ENCODE assay signal across 10 cellular contexts in genomic region chr11:72625746-72626636, GRCh38. TPM values are rescaled to one million over a fixed set of nuclear protein-coding genes. Genes with fewer than 3 reads are reported as not detected.
A peak's percentile ranks its signal among the peaks of the same experiment; 100 is the strongest.
DNase-seq lines count a peak whose midpoint lies in the region; ATAC-seq and TF ChIP-seq lines count a peak whose summit lies in the region.
"Had no signal": no experiment of that assay in that cellular context is flagged by ENCODE, and none has a peak within 500 bp of the region (broad histone marks: within the 10 kb centered on the region; RNA-seq: fewer than 3 reads in every experiment).

No MANE protein-coding gene starts in this region.

- peaks cover 41% of the 10 kb centered on the region for H3K27me3 Mint-ChIP-seq in nephron (ENCODE audit: low read depth)
- H3K27me3 Mint-ChIP-seq in mesothelial cell of epicardium (ENCODE audit: low read depth): peaks cover 36% of the 10 kb centered on the region

- H3K4me3 Mint-ChIP-seq in nephron (no peak overlapping the region), mesothelial cell of epicardium (no peak overlapping the region)
- H3K4me3 Mint-ChIP-seq: naive thymus-derived CD8-positive, alpha-beta T cell had no signal

- H3K27ac ChIP-seq in aorta (ENCODE audit: low read depth in 1 of 2, low read length in 2 of 2): no peak overlapping the region

- WGBS in aorta, 2 donors: 34 to 37% methylated on average over 24 to 25 of the region's 25 CpGs

- H3K4me1 ChIP-seq in aorta (ENCODE audit: control insufficient read depth in 1 of 2, insufficient read depth in 2 of 2, low read length in 2 of 2): no peaks in the 10 kb centered on the region

- peak overlapping the region in 2 of 3 experiments; percentile 51 to 61 for H3K27ac Mint-ChIP-seq in nephron
- H3K27ac Mint-ChIP-seq in mesothelial cell of epicardium: no peak overlapping the region

- ATAC-seq in aorta (ENCODE audit: low FRiP score): peak; percentile 58
- ATAC-seq: naive thymus-derived CD8-positive, alpha-beta T cell had no signal

- no peak overlapping the region for H3K4me3 ChIP-seq in aorta (ENCODE audit: low read length in 2 of 2)

- H3K36me3 Mint-ChIP-seq in nephron (ENCODE audit: low read depth): no peaks in the 10 kb centered on the region
- no peaks in the 10 kb centered on the region for H3K36me3 Mint-ChIP-seq in mesothelial cell of epicardium
- H3K36me3 Mint-ChIP-seq: naive thymus-derived CD8-positive, alpha-beta T cell had no signal

- TF ChIP-seq CTCF in nephron (IDR thresholded peaks at IDR 0.05; ENCODE audit: unreplicated experiment in 3 of 3): no peak
- TF ChIP-seq CTCF in mesothelial cell of epicardium (IDR thresholded peaks at IDR 0.05; ENCODE audit: unreplicated experiment): no peak

- H3K4me1 Mint-ChIP-seq in nephron: peaks cover 22% of the 10 kb centered on the region
- peaks cover 7% of the 10 kb centered on the region for H3K4me1 Mint-ChIP-seq in mesothelial cell of epicardium

- no peaks in the 10 kb centered on the region for H3K9me3 ChIP-seq in aorta (ENCODE audit: control insufficient read depth, low read length)

- H3K36me3 ChIP-seq in aorta (ENCODE audit: control insufficient read depth in 1 of 2, insufficient read depth in 2 of 2, low read length in 1 of 2): no peaks in the 10 kb centered on the region

- H3K9me3 Mint-ChIP-seq in nephron (no peaks in the 10 kb centered on the region), mesothelial cell of epicardium (peaks cover 6% of the 10 kb centered on the region)
- H3K9me3 Mint-ChIP-seq: naive thymus-derived CD8-positive, alpha-beta T cell had no signal

- no peaks in the 10 kb centered on the region for H3K27me3 ChIP-seq in aorta (ENCODE audit: control insufficient read depth in 1 of 2, insufficient read depth in 2 of 2, low read length in 1 of 2)

- DNase-seq in NCI-H524 (lab: John Stamatoyannopoulos, UW): peak; percentile 68 to 85
- no peak for DNase-seq in NCI-H524 treated with DMSO at 0.1 percent for 48 hours (lab: John Stamatoyannopoulos, UW)
- DNase-seq in glomerular endothelial cell (ENCODE audit: extremely low read depth, low read depth, low spot score): peak; percentile 55
- DNase-seq in aorta: peak in 1 of 2 donors; percentile 67
- DNase-seq in mesothelial cell of epicardium (ENCODE audit: low spot score in 2 of 2, unreplicated experiment in 2 of 2): no peak
- DNase-seq in stimulated activated naive CD4-positive, alpha-beta T cell treated with Interleukin-2 at 50 U/mL for 16 hours (lab: John Stamatoyannopoulos, UW): no peak
- no peak for DNase-seq in epidermal melanocyte (ENCODE audit: insufficient read length, low spot score)
- DNase-seq: activated naive CD4-positive, alpha-beta T cell treated with Interleukin-2 at 50 U/mL for 16 hours; naive thymus-derived CD8-positive, alpha-beta T cell had no signal

- intact Hi-C loops in aorta (cut with DNase I): no loop called here

RNA-seq across cellular contexts. Expression of gene PDE2A, which starts 48.2 kb away (rescaled TPM):
- 78.4 and 81.2 TPM in 2 replicates for total RNA-seq in glomerular endothelial cell
- 10 to 100 TPM; 53.7 to 80.8 TPM for total RNA-seq in aorta
- polyA plus RNA-seq in aorta: under 1 TPM; 0.38 to 0.64 TPM
- 0.63 to 1.4 TPM (median 1.1 TPM) in 3 replicates for total RNA-seq in mesothelial cell of epicardium

Comparison
In these comparisons a context has a peak if more than half of its experiments do, and no peak if none do; other contexts are left out.
1. DNase-seq: peak in NCI-H524 (2 of 2) and glomerular endothelial cell (single experiment); none in NCI-H524 treated with DMSO at 0.1 percent for 48 hours (single experiment), mesothelial cell of epicardium (0 of 2), stimulated activated naive CD4-positive, alpha-beta T cell treated with Interleukin-2 at 50 U/mL for 16 hours (single experiment) and epidermal melanocyte (single experiment).
2. RNA of gene PDE2A, which starts 48.2 kb away (total RNA-seq): 78.4 to 81.2 TPM in glomerular endothelial cell and 53.7 to 80.8 TPM in aorta; 0.63 to 1.4 TPM in mesothelial cell of epicardium; every median in the first group is over 10 times any median in the second.